ENCODE assay signal across 13 cellular contexts in the genomic region with DNA sequence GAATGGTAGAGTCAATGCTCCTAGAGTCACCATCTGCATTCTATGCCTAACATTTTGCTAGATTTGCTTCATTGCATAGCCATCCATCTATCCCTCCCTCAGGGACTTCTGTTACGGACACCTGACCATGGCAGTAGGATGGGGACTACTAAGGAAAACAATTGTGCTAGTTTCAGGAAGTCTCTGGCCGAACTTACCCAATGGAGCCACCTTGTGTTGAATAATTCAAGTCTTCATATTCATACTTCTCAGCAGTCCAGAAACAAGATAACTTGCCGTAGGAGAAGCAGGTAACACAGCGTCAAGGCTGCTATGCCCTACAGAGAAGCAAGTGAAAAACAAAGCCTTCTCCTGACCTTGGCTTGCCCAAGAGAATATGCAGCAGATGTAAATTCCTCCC.
DNase-seq lines count a peak whose midpoint lies in the region; ATAC-seq and TF ChIP-seq lines count a peak whose summit lies in the region.
"Had no signal": no experiment of that assay in that cellular context is flagged by ENCODE, and none has a peak within 500 bp of the region (broad histone marks: within the 10 kb centered on the region; RNA-seq: fewer than 3 reads in every experiment).

No MANE protein-coding gene starts in this region.

- H3K9me3 ChIP-seq in cardiac muscle cell (ENCODE audit: low read depth) = no peaks in the 10 kb centered on the region
- H3K9me3 ChIP-seq in testis = no peaks in the 10 kb centered on the region
- H3K9me3 ChIP-seq: MG63 had no signal

- H3K4me1 ChIP-seq in cardiac muscle cell (ENCODE audit: low read depth) = no peaks in the 10 kb centered on the region
- no peaks in the 10 kb centered on the region for H3K4me1 ChIP-seq in testis

- ATAC-seq in Right ventricle myocardium inferior = no peak
- no peak for ATAC-seq in HG03460 (IDR thresholded peaks at IDR 0.05; ENCODE audit: unreplicated experiment)
- no peak for ATAC-seq in HG03457 (IDR thresholded peaks at IDR 0.05; ENCODE audit: unreplicated experiment)
- ATAC-seq: activated naive CD8-positive, alpha-beta T cell treated with anti-CD3 and anti-CD28 coated beads, Interleukin-2, amount 50 U/mL, for 24 hours had no signal

- no peak for TF ChIP-seq POLR2A in testis (IDR thresholded peaks at IDR 0.05)

- intact Hi-C loops in Right ventricle myocardium inferior (cut with DNase I) = loop anchor here (1.0 kb wide), 1 partner anchor 261 kb away; no protein-coding TSS in a partner anchor
- intact Hi-C loops in testis (cut with DNase I; ENCODE audit: low total_unique reads) = no loop called here

- H3K27me3 ChIP-seq in cardiac muscle cell (no peaks in the 10 kb centered on the region), testis (no peaks in the 10 kb centered on the region), H7 (ENCODE audit: control insufficient read depth, insufficient read depth, low read length) (no peaks in the 10 kb centered on the region)
- H3K27me3 ChIP-seq: MG63 had no signal

- no peak overlapping the region for H3K4me3 ChIP-seq in cardiac muscle cell
- H3K4me3 ChIP-seq in fibroblast of villous mesenchyme (ENCODE audit: low read depth, low read length) = no peak overlapping the region
- no peak overlapping the region for H3K4me3 ChIP-seq in testis
- no peak overlapping the region for H3K4me3 ChIP-seq in H7 (ENCODE audit: insufficient read depth, low read depth, low read length)
- H3K4me3 ChIP-seq: MG63 had no signal

- no peak overlapping the region for H3K27ac ChIP-seq in cardiac muscle cell
- H3K27ac ChIP-seq in testis = no peak overlapping the region

- H3K36me3 ChIP-seq in cardiac muscle cell (no peaks in the 10 kb centered on the region), testis (ENCODE audit: low read depth, missing control alignments) (no peaks in the 10 kb centered on the region), H7 (replicated peaks; ENCODE audit: control insufficient read depth, insufficient read depth, low read length) (no peaks in the 10 kb centered on the region)
- H3K36me3 ChIP-seq: MG63 had no signal

- peak; percentile 46 for TF ChIP-seq CTCF in cardiac muscle cell (IDR thresholded peaks at IDR 0.05; ENCODE audit: low read depth, low read length)
- TF ChIP-seq CTCF in fibroblast of villous mesenchyme (IDR thresholded peaks at IDR 0.05; ENCODE audit: insufficient read depth, low read depth, low read length) = peak; percentile 13
- peak in 2 of 3 experiments; percentile 14 to 15 for TF ChIP-seq CTCF in testis (IDR thresholded peaks at IDR 0.05)

- 33 to 40% methylated on average over 4 of the region's 4 CpGs for WGBS in testis, 2 donors

- DNase-seq in cardiac muscle cell (ENCODE audit: low read depth in 1 of 2, low spot score in 1 of 2) = peak; percentile 11 to 73
- DNase-seq in Right ventricle myocardium inferior (ENCODE audit: missing footprints) = no peak
- DNase-seq in SK-N-DZ (ENCODE audit: low spot score) = peak; percentile 17
- DNase-seq in fibroblast of villous mesenchyme (ENCODE audit: low read depth) = peak; percentile 16
- peak; percentile 28 for DNase-seq in testis
- no peak for DNase-seq in H7
- DNase-seq: activated CD8-positive, alpha-beta memory T cell treated with anti-CD3 and anti-CD28 coated beads for 24 hours; activated naive CD8-positive, alpha-beta T cell treated with anti-CD3 and anti-CD28 coated beads, Interleukin-2, amount 50 U/mL, for 24 hours; MG63; NCI-H774; T-helper 1 cell had no signal

Comparison
In these comparisons a context has a peak if more than half of its experiments do, and no peak if none do; other contexts are left out.
1. DNase-seq: peak in cardiac muscle cell (2 of 2), SK-N-DZ (single experiment), fibroblast of villous mesenchyme (single experiment) and testis (single experiment); none in Right ventricle myocardium inferior (single experiment) and H7 (single experiment).
2. Peak in every context shown above with its lines, with median percentiles within 50 percentile points of each other: CTCF ChIP-seq.